17 cellular contexts compared by ENCODE assay signal in genomic region chr13:99407906-99408702, GRCh38.
DNase-seq lines count a peak whose midpoint lies in the region; ATAC-seq and TF ChIP-seq lines count a peak whose summit lies in the region.
"Had no signal": no experiment of that assay in that cellular context is flagged by ENCODE, and none has a peak within 500 bp of the region (broad histone marks: within the 10 kb centered on the region; RNA-seq: fewer than 3 reads in every experiment).

No MANE protein-coding gene starts in this region.

- H3K36me3 Mint-ChIP-seq in activated naive CD4-positive, alpha-beta T cell treated with anti-CD3 and anti-CD28 coated beads, Interleukin-2, amount 50 U/mL, for 24 hours, result peaks cover 9% of the 10 kb centered on the region
- peaks cover 0 to 2% of the 10 kb centered on the region in 2 donors for H3K36me3 Mint-ChIP-seq in CD14-positive monocyte
- H3K36me3 Mint-ChIP-seq in dendritic cell treated with granulocyte-macrophage colony-stimulating factor and Interleukin-4, amounts not matched to agents 40 ng/mL and 50 ng/mL, for 4 days (ENCODE audit: low read depth), result no peaks in the 10 kb centered on the region
- peaks cover 6 to 15% (median 7%) of the 10 kb centered on the region in 3 donors for H3K36me3 Mint-ChIP-seq in naive thymus-derived CD8-positive, alpha-beta T cell

- no peaks in the 10 kb centered on the region for H3K27me3 Mint-ChIP-seq in activated naive CD4-positive, alpha-beta T cell treated with anti-CD3 and anti-CD28 coated beads, Interleukin-2, amount 50 U/mL, for 24 hours
- peaks cover 1 to 5% (median 3%) of the 10 kb centered on the region in 3 donors for H3K27me3 Mint-ChIP-seq in CD14-positive monocyte (ENCODE audit: low read depth in 3 of 3)
- H3K27me3 Mint-ChIP-seq in dendritic cell treated with granulocyte-macrophage colony-stimulating factor and Interleukin-4, amounts not matched to agents 40 ng/mL and 50 ng/mL, for 4 days, result peaks cover 2% of the 10 kb centered on the region
- no peaks in the 10 kb centered on the region for H3K27me3 Mint-ChIP-seq in naive thymus-derived CD8-positive, alpha-beta T cell

- H3K4me1 Mint-ChIP-seq in activated naive CD4-positive, alpha-beta T cell treated with anti-CD3 and anti-CD28 coated beads, Interleukin-2, amount 50 U/mL, for 24 hours, result peaks cover 48% of the 10 kb centered on the region
- peaks cover 34% of the 10 kb centered on the region for H3K4me1 Mint-ChIP-seq in CD14-positive monocyte
- H3K4me1 Mint-ChIP-seq in dendritic cell treated with granulocyte-macrophage colony-stimulating factor and Interleukin-4, amounts not matched to agents 40 ng/mL and 50 ng/mL, for 4 days (ENCODE audit: low read depth), result peaks cover 73% of the 10 kb centered on the region
- H3K4me1 Mint-ChIP-seq in naive thymus-derived CD8-positive, alpha-beta T cell, result peaks cover 22 to 51% (median 32%) of the 10 kb centered on the region in 4 donors

- POLR2A ChIA-PET in naive thymus-derived CD8-positive, alpha-beta T cell (lab: Charles Lee), result interaction anchor here (0.8 to 1.9 kb wide), 4 partner anchors 10 to 19 kb away, joined by 3 to 5 read pairs (median 4); no protein-coding TSS in a partner anchor

- DNase-seq in activated naive CD4-positive, alpha-beta T cell treated with Interleukin-2 at 50 U/mL for 16 hours, result no peak
- DNase-seq in CD14-positive monocyte (ENCODE audit: low spot score) (no peak), NCI-H748 treated with DMSO at 0.1 percent for 48 hours (lab: John Stamatoyannopoulos, UW) (no peak), NCI-H128 (lab: John Stamatoyannopoulos, UW; ENCODE audit: unreplicated experiment) (no peak)
- peak in 1 of 10 donors; percentile 58 for DNase-seq in naive thymus-derived CD8-positive, alpha-beta T cell
- DNase-seq: ACHN; C1 segment of cervical spinal cord; CD8-positive, alpha-beta T cell; COR-L47; DND-41; GF-D8; GOT3; HCEC 1CT; HFFc6 had no signal

- TF ChIP-seq CTCF in CD14-positive monocyte (IDR thresholded peaks at IDR 0.05), result no peak

- no peak for ATAC-seq in naive thymus-derived CD8-positive, alpha-beta T cell
- ATAC-seq in HG02840 (IDR thresholded peaks at IDR 0.05; ENCODE audit: low FRiP score, unreplicated experiment), result no peak
- ATAC-seq: CD8-positive, alpha-beta T cell had no signal

- H3K4me3 Mint-ChIP-seq in activated naive CD4-positive, alpha-beta T cell treated with anti-CD3 and anti-CD28 coated beads, Interleukin-2, amount 50 U/mL, for 24 hours, result no peak overlapping the region
- peak overlapping the region in 1 of 2 donors; percentile 6 for H3K4me3 Mint-ChIP-seq in CD14-positive monocyte
- H3K4me3 Mint-ChIP-seq in dendritic cell treated with granulocyte-macrophage colony-stimulating factor and Interleukin-4, amounts not matched to agents 40 ng/mL and 50 ng/mL, for 4 days, result no peak overlapping the region
- H3K4me3 Mint-ChIP-seq in naive thymus-derived CD8-positive, alpha-beta T cell, result no peak overlapping the region
- H3K4me3 Mint-ChIP-seq: CD8-positive, alpha-beta T cell had no signal

- intact Hi-C loops in CD14-positive monocyte (cut with micrococcal nuclease), result no loop called here
- intact Hi-C loops in dendritic cell treated with granulocyte-macrophage colony-stimulating factor and Interleukin-4, amounts not matched to agents 40 ng/mL and 50 ng/mL, for 4 days (cut with micrococcal nuclease), result loop anchor here (2.0 kb wide), 1 partner anchor 25 kb away; no protein-coding TSS in a partner anchor

- no peaks in the 10 kb centered on the region for H3K9me3 Mint-ChIP-seq in activated naive CD4-positive, alpha-beta T cell treated with anti-CD3 and anti-CD28 coated beads, Interleukin-2, amount 50 U/mL, for 24 hours
- H3K9me3 Mint-ChIP-seq in CD14-positive monocyte, result peaks cover 0 to 8% (median 0%) of the 10 kb centered on the region in 7 donors
- H3K9me3 Mint-ChIP-seq in dendritic cell treated with granulocyte-macrophage colony-stimulating factor and Interleukin-4, amounts not matched to agents 40 ng/mL and 50 ng/mL, for 4 days, result no peaks in the 10 kb centered on the region
- peaks cover 0 to 6% (median 0%) of the 10 kb centered on the region in 9 donors for H3K9me3 Mint-ChIP-seq in naive thymus-derived CD8-positive, alpha-beta T cell

- H3K27ac Mint-ChIP-seq in activated naive CD4-positive, alpha-beta T cell treated with anti-CD3 and anti-CD28 coated beads, Interleukin-2, amount 50 U/mL, for 24 hours, result peak overlapping the region; percentile 51
- peak overlapping the region in 6 of 7 donors; percentile 78 to 98 (median 96) for H3K27ac Mint-ChIP-seq in CD14-positive monocyte
- H3K27ac Mint-ChIP-seq in dendritic cell treated with granulocyte-macrophage colony-stimulating factor and Interleukin-4, amounts not matched to agents 40 ng/mL and 50 ng/mL, for 4 days, result peak overlapping the region; percentile 94
- H3K27ac Mint-ChIP-seq in naive thymus-derived CD8-positive, alpha-beta T cell, result peak overlapping the region in 6 of 10 donors; percentile 49 to 89 (median 54)
- H3K27ac Mint-ChIP-seq: CD8-positive, alpha-beta T cell; HFFc6 had no signal
